Comparison of ENCODE assay signal across 19 cellular contexts in genomic region chr12:5050542-5050941, GRCh38. TPM values are rescaled to one million over a fixed set of nuclear protein-coding genes. Genes with fewer than 3 reads are reported as not detected.
DNase-seq lines count a peak whose midpoint lies in the region; ATAC-seq, FAIRE-seq and TF ChIP-seq lines count a peak whose summit lies in the region.
"Had no signal": no experiment of that assay in that cellular context is flagged by ENCODE, and none has a peak within 500 bp of the region (broad histone marks: within the 10 kb centered on the region; RNA-seq: fewer than 3 reads in every experiment).

No MANE protein-coding gene starts in this region.

- no peaks in the 10 kb centered on the region for H3K4me1 Mint-ChIP-seq in stimulated activated naive CD8-positive, alpha-beta T cell treated with anti-CD3 and anti-CD28 coated beads, Interleukin-15, amount 100 ng/mL, for 72 hours
- no peaks in the 10 kb centered on the region for H3K4me1 Mint-ChIP-seq in stimulated activated effector memory CD8-positive, alpha-beta T cell treated with anti-CD3 and anti-CD28 coated beads, Interleukin-12 subunit alpha, Interleukin-12 subunit beta, amount 100 ng/mL, for 72 hours

- TF ChIP-seq POLR2A in GM12878 (IDR thresholded peaks at IDR 0.05; ENCODE audit: low read depth, low read length) (no peak), breast epithelium (IDR thresholded peaks at IDR 0.05) (no peak)

- no peak overlapping the region for H2AFZ ChIP-seq in GM12878 (ENCODE audit: control insufficient read depth, low read depth, low read length)

- no peaks in the 10 kb centered on the region for H3K79me2 ChIP-seq in GM12878 (ENCODE audit: control insufficient read depth, insufficient read depth, low read length)

- H3K4me1 ChIP-seq in GM12878 (ENCODE audit: control insufficient read depth, insufficient read depth, low read length) (peaks cover 43% of the 10 kb centered on the region), breast epithelium (no peaks in the 10 kb centered on the region)
- H3K4me1 ChIP-seq: Caco-2 had no signal

- TF ChIP-seq CTCF in GM12878 (IDR thresholded peaks at IDR 0.05 in 2 of 3, conservative IDR thresholded peaks at IDR 0.05 in 1 of 3; ENCODE audit: control insufficient read depth in 2 of 3, extremely low read depth in 1 of 3, insufficient read depth in 1 of 3, low read depth in 3 of 3, low read length in 3 of 3) (no peak), breast epithelium (IDR thresholded peaks at IDR 0.05) (no peak)

- intact Hi-C loops in GM12878 (cut with micrococcal nuclease; ENCODE audit: unreplicated experiment) (no loop called here), breast epithelium (cut with DNase I; ENCODE audit: low total_unique reads) (no loop called here)

- TF ChIP-seq EP300 in GM12878 (IDR thresholded peaks at IDR 0.05; ENCODE audit: borderline replicate concordance in 1 of 2, control insufficient read depth in 1 of 2, low read depth in 2 of 2, low read length in 2 of 2), result no peak

- RAD21 ChIA-PET in GM12878 (lab: Charles Lee; ENCODE audit: unreplicated experiment), result interaction anchor here (1.0 kb wide), 1 partner anchor 34 kb away, joined by 4 read pairs; no protein-coding TSS in a partner anchor

- no peaks in the 10 kb centered on the region for H3K36me3 Mint-ChIP-seq in stimulated activated effector memory CD8-positive, alpha-beta T cell treated with anti-CD3 and anti-CD28 coated beads, Interleukin-12 subunit alpha, Interleukin-12 subunit beta, amount 100 ng/mL, for 72 hours
- H3K36me3 Mint-ChIP-seq: CD14-positive monocyte; CD8-positive, alpha-beta T cell had no signal

- peak overlapping the region; percentile 97 for H3K4me2 ChIP-seq in GM12878 (ENCODE audit: control insufficient read depth, insufficient read depth)
- H3K4me2 ChIP-seq: KMS-11 had no signal

- SMC1A ChIA-PET in GM12878 (lab: Charles Lee; ENCODE audit: uncharacterized antibody, unreplicated experiment), result no interaction called here

- CTCF ChIA-PET in GM12878 (lab: Yijun Ruan, JAX), result interaction anchor here (0.6 kb wide), 1 partner anchor 197 kb away, joined by 3 read pairs; no protein-coding TSS in a partner anchor

- TF ChIP-seq RAD21 in GM12878 (IDR thresholded peaks at IDR 0.05; ENCODE audit: insufficient read depth, low read depth, low read length), result no peak

- 79% methylated on average over 3 of the region's 3 CpGs for WGBS in GM12878 (ENCODE audit: insufficient coverage, insufficient replicate concordance, low lambda C conversion rate, missing lambda C conversion rate)

- peaks cover 2% of the 10 kb centered on the region; the same call in 2 of the 3 replicates for H3K9me3 ChIP-seq in GM12878 (replicated peaks; ENCODE audit: control insufficient read depth, insufficient read depth, low read length)
- no peaks in the 10 kb centered on the region for H3K9me3 ChIP-seq in breast epithelium
- H3K9me3 ChIP-seq: Caco-2 had no signal

- no peak for FAIRE-seq in GM12878 (lab: Jason Lieb, UNC)

- H3K27me3 Mint-ChIP-seq in stimulated activated naive CD8-positive, alpha-beta T cell treated with anti-CD3 and anti-CD28 coated beads, Interleukin-15, amount 100 ng/mL, for 72 hours, result peaks cover 28% of the 10 kb centered on the region

- H3K36me3 ChIP-seq in GM12878 (ENCODE audit: control insufficient read depth in 2 of 2, insufficient read depth in 2 of 2, low read length in 1 of 2), result no peaks in the 10 kb centered on the region
- no peaks in the 10 kb centered on the region for H3K36me3 ChIP-seq in breast epithelium

- ATAC-seq in stimulated activated naive CD8-positive, alpha-beta T cell treated with anti-CD3 and anti-CD28 coated beads, Interleukin-15, amount 100 ng/mL, for 72 hours, result peak; percentile 55
- no peak for ATAC-seq in stimulated activated naive CD8-positive, alpha-beta T cell treated with anti-CD3 and anti-CD28 coated beads, Interleukin-15, Interleukin-2, amounts not matched to agents 100 U/mL and 50 U/mL, for 24 hours
- ATAC-seq in GM12878, result no peak
- peak; percentile 50 for ATAC-seq in stimulated activated effector memory CD8-positive, alpha-beta T cell treated with anti-CD3 and anti-CD28 coated beads, Interleukin-12 subunit alpha, Interleukin-12 subunit beta, amount 100 ng/mL, for 72 hours
- ATAC-seq: CD8-positive, alpha-beta T cell had no signal

- H3K27ac Mint-ChIP-seq in stimulated activated naive CD8-positive, alpha-beta T cell treated with anti-CD3 and anti-CD28 coated beads, Interleukin-15, amount 100 ng/mL, for 72 hours, result no peak overlapping the region
- no peak overlapping the region for H3K27ac Mint-ChIP-seq in stimulated activated effector memory CD8-positive, alpha-beta T cell treated with anti-CD3 and anti-CD28 coated beads, Interleukin-12 subunit alpha, Interleukin-12 subunit beta, amount 100 ng/mL, for 72 hours
- H3K27ac Mint-ChIP-seq: CD14-positive monocyte; CD8-positive, alpha-beta T cell; H9 had no signal

- no peak overlapping the region for H3K4me3 Mint-ChIP-seq in stimulated activated naive CD8-positive, alpha-beta T cell treated with anti-CD3 and anti-CD28 coated beads, Interleukin-15, amount 100 ng/mL, for 72 hours
- H3K4me3 Mint-ChIP-seq in stimulated activated effector memory CD8-positive, alpha-beta T cell treated with anti-CD3 and anti-CD28 coated beads, Interleukin-12 subunit alpha, Interleukin-12 subunit beta, amount 100 ng/mL, for 72 hours, result no peak overlapping the region
- H3K4me3 Mint-ChIP-seq: CD14-positive monocyte; CD8-positive, alpha-beta T cell; H9 had no signal

- BruUV-seq in GM12878 (replicated peaks; lab: Mats Ljungman, UMichigan), result no TSS peak

- POLR2A ChIA-PET in GM12878 (lab: Charles Lee), result no interaction called here

- no peak for DNase-seq in stimulated activated naive CD8-positive, alpha-beta T cell treated with anti-CD3 and anti-CD28 coated beads, Interleukin-15, amount 100 ng/mL, for 72 hours
- no peak for DNase-seq in stimulated activated naive CD8-positive, alpha-beta T cell treated with anti-CD3 and anti-CD28 coated beads, Interleukin-15, Interleukin-2, amounts not matched to agents 100 U/mL and 50 U/mL, for 24 hours
- DNase-seq in GM12878 (ENCODE audit: low read depth, low spot score) (no peak), retina (no peak), breast epithelium (ENCODE audit: low spot score in 2 of 2) (no peak)
- DNase-seq in stimulated activated effector memory CD8-positive, alpha-beta T cell treated with anti-CD3 and anti-CD28 coated beads, Interleukin-12 subunit alpha, Interleukin-12 subunit beta, amount 100 ng/mL, for 72 hours (ENCODE audit: low spot score in 2 of 2), result no peak
- no peak for DNase-seq in activated effector memory CD4-positive, alpha-beta T cell treated with Interleukin-2 at 50 U/mL for 16 hours
- DNase-seq: ACHN; Caco-2; CD8-positive, alpha-beta T cell; DND-41; GDM1; GOT3; H9 had no signal

- H4K20me1 ChIP-seq in GM12878 (ENCODE audit: control insufficient read depth, insufficient read depth), result no peaks in the 10 kb centered on the region

- H3K27ac ChIP-seq in GM12878 (ENCODE audit: control insufficient read depth, insufficient read depth) (no peak overlapping the region), breast epithelium (no peak overlapping the region)
- H3K27ac ChIP-seq: KMS-11 had no signal

- H3K9ac ChIP-seq in GM12878 (ENCODE audit: control insufficient read depth, insufficient read depth, low read length), result no peak overlapping the region
- H3K9ac ChIP-seq: KMS-11 had no signal

- H3K4me3 ChIP-seq in GM12878 (no peak overlapping the region), breast epithelium (no peak overlapping the region)

- H3K9me3 Mint-ChIP-seq in stimulated activated naive CD8-positive, alpha-beta T cell treated with anti-CD3 and anti-CD28 coated beads, Interleukin-15, amount 100 ng/mL, for 72 hours, result peaks cover 0 to 2% of the 10 kb centered on the region in 2 donors
- H3K9me3 Mint-ChIP-seq in stimulated activated effector memory CD8-positive, alpha-beta T cell treated with anti-CD3 and anti-CD28 coated beads, Interleukin-12 subunit alpha, Interleukin-12 subunit beta, amount 100 ng/mL, for 72 hours, result no peaks in the 10 kb centered on the region
- H3K9me3 Mint-ChIP-seq: CD8-positive, alpha-beta T cell had no signal

- H3K27me3 ChIP-seq in GM12878 (replicated peaks in 1 of 2; ENCODE audit: control insufficient read depth in 2 of 2, insufficient read depth in 2 of 2, low read length in 1 of 2) (no peaks in the 10 kb centered on the region; a peak in 1 of 4 replicates), breast epithelium (peaks cover 0 to 20% of the 10 kb centered on the region in 2 donors)

- in situ Hi-C loops in GM12878 (cut with MboI), result no loop called here

TF ChIP-seq in GM12878, 131 proteins besides CTCF, POLR2A, EP300 and RAD21:
- TF ChIP-seq RUNX3 (IDR thresholded peaks at IDR 0.05; ENCODE audit: low read length), result peak; percentile 42
- no peak for TF ChIP-seq YY1 (IDR thresholded peaks at IDR 0.05; ENCODE audit: low read depth, low read length)

RNA-seq across cellular contexts. Expression of gene KCNA5, which starts 6.9 kb away (rescaled TPM):
- not detected in 2 replicates for total RNA-seq in GM12878 (2013; cell fraction: nucleolus; rRNA removed)
- total RNA-seq in GM12878 (2014; rRNA removed), result 0.11 and 0.16 TPM in 2 replicates
- 0.18 and 0.22 TPM in 2 replicates for total RNA-seq in GM12878 (2014; rRNA removed; fragmentation: Illumina TruSeq; extraction: Trizol)
- total RNA-seq in GM12878 (2021), result 0.29 and 0.44 TPM in 2 replicates
- polyA plus RNA-seq in GM12878 (2011; ENCODE audit: low read depth), result not detected
- not detected in 2 replicates for polyA plus RNA-seq in GM12878 (2011; rRNA removed)
- polyA plus RNA-seq in GM12878 (2011; cell fraction: cytosol; rRNA removed), result not detected in 2 replicates
- not detected in 2 replicates for polyA plus RNA-seq in GM12878 (2011; cell fraction: nucleus; rRNA removed)
- polyA plus RNA-seq in GM12878 (2012), result 0.07 TPM in 1 of 2 replicates, not detected in the other
- 0.16 TPM in 2 replicates for polyA plus RNA-seq in GM12878 (2014; fragmentation: Illumina TruSeq; extraction: Trizol)
- polyA plus RNA-seq in GM12878 (2014; fragmentation: Nextera tagmentation; extraction: Ambion mirVana), result under 1 TPM in 1 of 2 experiments, not detected in 1; 0.11 TPM
- 0.33 and 0.56 TPM in 2 replicates for polyA plus RNA-seq in GM12878 (2014; rRNA removed)
- polyA plus RNA-seq in GM12878 (2016; fragmentation: Nextera tagmentation; extraction: Ambion mirVana), result not detected
- polyA minus RNA-seq in GM12878 (2011; rRNA and poly(A)+ RNA removed), result not detected in 2 replicates
- not detected in 2 replicates for polyA minus RNA-seq in GM12878 (2011; cell fraction: cytosol; rRNA and poly(A)+ RNA removed)
- polyA minus RNA-seq in GM12878 (2011; cell fraction: nucleus; rRNA and poly(A)+ RNA removed), result not detected in 2 replicates
- total RNA-seq in breast epithelium, result under 1 TPM in 2 of 3 donors, not detected in 1; 0.44 to 0.66 TPM
- total RNA-seq: A172; Caco-2; CD8-positive, alpha-beta T cell; HT1080 had no signal
- polyA plus RNA-seq: CD14-positive monocyte, IgD-negative memory B cell had no signal

Comparison
In these comparisons a context has a peak if more than half of its experiments do, and no peak if none do; other contexts are left out.
1. ATAC-seq: peak in stimulated activated naive CD8-positive, alpha-beta T cell treated with anti-CD3 and anti-CD28 coated beads, Interleukin-15, amount 100 ng/mL, for 72 hours (single experiment) and stimulated activated effector memory CD8-positive, alpha-beta T cell treated with anti-CD3 and anti-CD28 coated beads, Interleukin-12 subunit alpha, Interleukin-12 subunit beta, amount 100 ng/mL, for 72 hours (single experiment); none in stimulated activated naive CD8-positive, alpha-beta T cell treated with anti-CD3 and anti-CD28 coated beads, Interleukin-15, Interleukin-2, amounts not matched to agents 100 U/mL and 50 U/mL, for 24 hours (single experiment) and GM12878 (single experiment).